In genomic region chr13:79346300-79346914, GRCh38 we compare ENCODE assay signal across 30 cellular contexts. TPM values are rescaled to one million over a fixed set of nuclear protein-coding genes. Genes with fewer than 3 reads are reported as not detected.
DNase-seq lines count a peak whose midpoint lies in the region; ATAC-seq and TF ChIP-seq lines count a peak whose summit lies in the region.
"Had no signal": no experiment of that assay in that cellular context is flagged by ENCODE, and none has a peak within 500 bp of the region (broad histone marks: within the 10 kb centered on the region; RNA-seq: fewer than 3 reads in every experiment).

No MANE protein-coding gene starts in this region.

- no peak overlapping the region for H4K8ac ChIP-seq in trophoblast cell (ENCODE audit: low read depth, low read length)

- no peak overlapping the region for H3K4me3 Mint-ChIP-seq in CD8-positive, alpha-beta T cell
- H3K4me3 Mint-ChIP-seq: activated T-helper 17 cell treated with anti-CD3 and anti-CD28 coated beads, Interleukin-2, amount 50 U/mL, for 72 hours; natural killer cell treated with Interleukin-12 subunit alpha and Interleukin-12 subunit beta and Interleukin-15 and Interleukin-18, amount 100 ng/mL, for 72 hours had no signal

- H3K4me1 Mint-ChIP-seq in CD8-positive, alpha-beta T cell (ENCODE audit: low read depth), result peaks cover 18% of the 10 kb centered on the region
- H3K4me1 Mint-ChIP-seq: activated T-helper 17 cell treated with anti-CD3 and anti-CD28 coated beads, Interleukin-2, amount 50 U/mL, for 72 hours had no signal

- H3K79me2 ChIP-seq in trophoblast cell (ENCODE audit: control insufficient read depth, insufficient read depth, low read length, poor library complexity), result no peaks in the 10 kb centered on the region

- no peak overlapping the region for H2BK120ac ChIP-seq in trophoblast cell (ENCODE audit: insufficient read depth, low read length, poor library complexity)

- H3K9ac ChIP-seq in trophoblast cell (ENCODE audit: low read length), result no peak overlapping the region

- WGBS in trophoblast cell (ENCODE audit: extremely low coverage, insufficient coverage, insufficient read length), result no CpG with 5 or more reads among the region's 6 CpGs

- no peak for TF ChIP-seq CTCF in CD8-positive, alpha-beta T cell (IDR thresholded peaks at IDR 0.05)

- H3K27me3 ChIP-seq in CD8-positive, alpha-beta T cell (ENCODE audit: insufficient read depth, low read length), result no peaks in the 10 kb centered on the region
- H3K27me3 ChIP-seq in trophoblast cell (ENCODE audit: insufficient read depth, low read length), result no peaks in the 10 kb centered on the region
- H3K27me3 ChIP-seq: brain microvascular endothelial cell, dorsolateral prefrontal cortex, MG63, SJSA1, suprapubic skin, upper lobe of right lung had no signal

- no peak for DNase-seq in CD8-positive, alpha-beta T cell
- DNase-seq in M059J (ENCODE audit: low read depth), result peak; percentile 22
- peak; percentile 14 for DNase-seq in amniotic epithelial cell (ENCODE audit: low read depth)
- no peak for DNase-seq in trophoblast cell
- DNase-seq in SW 1271 (lab: John Stamatoyannopoulos, UW), result no peak
- DNase-seq in GM19238 (ENCODE audit: insufficient read length, low spot score), result no peak
- no peak for DNase-seq in RKO (ENCODE audit: low spot score)
- DNase-seq: activated CD4-positive, alpha-beta T cell treated with anti-CD3 and anti-CD28 coated beads, Interleukin-2, amount 50 U/mL, for 48 hours; activated CD8-positive, alpha-beta memory T cell treated with anti-CD3 and anti-CD28 coated beads, Interleukin-2, amount 50 U/mL, for 4 hours; brain microvascular endothelial cell; C1 segment of cervical spinal cord; DND-41; dorsolateral prefrontal cortex; foreskin melanocyte; GF-D8; MG63; NCI-H1105 treated with DMSO at 0.1 percent for 48 hours; NCI-H187 treated with DMSO at 0.1 percent for 48 hours; NCI-H2171 treated with DMSO at 0.1 percent for 48 hours; NCI-H510A; stimulated activated CD4-positive, alpha-beta T cell treated with anti-CD3 and anti-CD28 coated beads, Interleukin-4, amount 100 ng/mL, for 24 hours; upper lobe of right lung had no signal

- no peak overlapping the region for H3K23ac ChIP-seq in trophoblast cell (ENCODE audit: low read length)

- CTCF ChIA-PET in CD8-positive, alpha-beta T cell (lab: Charles Lee), result no interaction called here

- H2BK12ac ChIP-seq in trophoblast cell (ENCODE audit: low read length), result no peak overlapping the region

- H3K14ac ChIP-seq in trophoblast cell (ENCODE audit: low read length), result no peak overlapping the region

- H3K36me3 ChIP-seq in CD8-positive, alpha-beta T cell (ENCODE audit: insufficient read depth, low read length), result peaks cover 23% of the 10 kb centered on the region
- H3K36me3 ChIP-seq in trophoblast cell (ENCODE audit: control insufficient read depth in 1 of 2, insufficient read depth in 2 of 2, low read length in 2 of 2), result peaks cover 0 to 2% of the 10 kb centered on the region in 2 experiments

- H3K9me3 ChIP-seq in CD8-positive, alpha-beta T cell (ENCODE audit: low read length), result no peaks in the 10 kb centered on the region
- H3K9me3 ChIP-seq in trophoblast cell (ENCODE audit: insufficient read depth, low read depth, low read length), result no peaks in the 10 kb centered on the region
- H3K9me3 ChIP-seq: MG63, SJSA1, suprapubic skin, upper lobe of right lung had no signal

- no peak overlapping the region for H2BK5ac ChIP-seq in trophoblast cell (ENCODE audit: low read depth, low read length, poor library complexity)

- no peaks in the 10 kb centered on the region for H3K4me1 ChIP-seq in CD8-positive, alpha-beta T cell (ENCODE audit: insufficient read depth, low read length)
- no peaks in the 10 kb centered on the region for H3K4me1 ChIP-seq in trophoblast cell (ENCODE audit: control insufficient read depth in 1 of 2, insufficient read depth in 2 of 2, low read length in 2 of 2)
- H3K4me1 ChIP-seq: SJSA1, suprapubic skin, upper lobe of right lung had no signal

- H3K18ac ChIP-seq in trophoblast cell (ENCODE audit: low read length), result no peak overlapping the region

- POLR2A ChIA-PET in CD8-positive, alpha-beta T cell (lab: Charles Lee), result no interaction called here

- ATAC-seq in CD8-positive, alpha-beta T cell, result no peak
- ATAC-seq in GM21447 (IDR thresholded peaks at IDR 0.05; ENCODE audit: unreplicated experiment), result no peak
- ATAC-seq: activated T-helper 17 cell treated with anti-CD3 and anti-CD28 coated beads, Interleukin-2, amount 50 U/mL, for 72 hours; K562; natural killer cell treated with Interleukin-12 subunit alpha and Interleukin-12 subunit beta and Interleukin-15 and Interleukin-18, amount 100 ng/mL, for 72 hours; upper lobe of right lung had no signal

- H4K91ac ChIP-seq in trophoblast cell (ENCODE audit: low read depth, low read length), result no peak overlapping the region

- no peak overlapping the region for H3K4me2 ChIP-seq in trophoblast cell (ENCODE audit: low read length)

- no peak overlapping the region for H2AK5ac ChIP-seq in trophoblast cell (ENCODE audit: low read length)

- H3K79me1 ChIP-seq in trophoblast cell (ENCODE audit: low read length), result no peaks in the 10 kb centered on the region

- H3K27ac Mint-ChIP-seq in CD8-positive, alpha-beta T cell, result peak overlapping the region; percentile 5
- H3K27ac Mint-ChIP-seq: activated T-helper 17 cell treated with anti-CD3 and anti-CD28 coated beads, Interleukin-2, amount 50 U/mL, for 72 hours had no signal

- intact Hi-C loops in CD8-positive, alpha-beta T cell (cut with DNase I, micrococcal nuclease), result no loop called here

- H4K12ac ChIP-seq in trophoblast cell (ENCODE audit: low read depth, low read length), result peak overlapping the region; percentile 30

- peaks cover 64% of the 10 kb centered on the region for H3K36me3 Mint-ChIP-seq in CD8-positive, alpha-beta T cell

- H3K27ac ChIP-seq in CD8-positive, alpha-beta T cell (ENCODE audit: low read depth, low read length), result no peak overlapping the region
- no peak overlapping the region for H3K27ac ChIP-seq in trophoblast cell (ENCODE audit: low read depth, low read length)
- H3K27ac ChIP-seq: brain microvascular endothelial cell, dorsolateral prefrontal cortex, RWPE1, SJSA1, suprapubic skin, upper lobe of right lung had no signal

- no peak overlapping the region for H2AFZ ChIP-seq in trophoblast cell (ENCODE audit: insufficient read depth, low read length, poor library complexity)

- no peak overlapping the region for H3K4me3 ChIP-seq in CD8-positive, alpha-beta T cell (ENCODE audit: low read depth, low read length)
- no peak overlapping the region for H3K4me3 ChIP-seq in trophoblast cell (ENCODE audit: low read depth, low read length)
- H3K4me3 ChIP-seq: dorsolateral prefrontal cortex, K562, lung, MG63, SJSA1, suprapubic skin, upper lobe of right lung had no signal

- no peak overlapping the region for H3K4ac ChIP-seq in trophoblast cell (ENCODE audit: low read depth, low read length)

- no peaks in the 10 kb centered on the region for H3K9me3 Mint-ChIP-seq in CD8-positive, alpha-beta T cell
- H3K9me3 Mint-ChIP-seq: activated T-helper 17 cell treated with anti-CD3 and anti-CD28 coated beads, Interleukin-2, amount 50 U/mL, for 72 hours; natural killer cell treated with Interleukin-12 subunit alpha and Interleukin-12 subunit beta and Interleukin-15 and Interleukin-18, amount 100 ng/mL, for 72 hours had no signal

- H3K27me3 Mint-ChIP-seq in CD8-positive, alpha-beta T cell (ENCODE audit: low read depth), result no peaks in the 10 kb centered on the region
- H3K27me3 Mint-ChIP-seq: activated T-helper 17 cell treated with anti-CD3 and anti-CD28 coated beads, Interleukin-2, amount 50 U/mL, for 72 hours; natural killer cell treated with Interleukin-12 subunit alpha and Interleukin-12 subunit beta and Interleukin-15 and Interleukin-18, amount 100 ng/mL, for 72 hours had no signal

RNA-seq across cellular contexts. Expression of gene RBM26, which starts 59.6 kb away (rescaled TPM):
- total RNA-seq in CD8-positive, alpha-beta T cell, result 10 to 100 TPM; 55.7 to 61.1 TPM
- total RNA-seq in M059J (2014; rRNA removed; shearing (Covaris generic)), result 15.3 and 19.8 TPM in 2 replicates
- 32.7 and 33.0 TPM in 2 replicates for polyA plus RNA-seq in trophoblast cell (2013)

Comparison
In these comparisons a context has a peak if more than half of its experiments do, and no peak if none do; other contexts are left out.
1. DNase-seq: peak in M059J (single experiment) and amniotic epithelial cell (single experiment); none in CD8-positive, alpha-beta T cell (0 of 7), trophoblast cell (0 of 2), SW 1271 (0 of 2), GM19238 (single experiment) and RKO (single experiment).